Comparison of ENCODE assay signal across 1 cellular context in the genomic region with DNA sequence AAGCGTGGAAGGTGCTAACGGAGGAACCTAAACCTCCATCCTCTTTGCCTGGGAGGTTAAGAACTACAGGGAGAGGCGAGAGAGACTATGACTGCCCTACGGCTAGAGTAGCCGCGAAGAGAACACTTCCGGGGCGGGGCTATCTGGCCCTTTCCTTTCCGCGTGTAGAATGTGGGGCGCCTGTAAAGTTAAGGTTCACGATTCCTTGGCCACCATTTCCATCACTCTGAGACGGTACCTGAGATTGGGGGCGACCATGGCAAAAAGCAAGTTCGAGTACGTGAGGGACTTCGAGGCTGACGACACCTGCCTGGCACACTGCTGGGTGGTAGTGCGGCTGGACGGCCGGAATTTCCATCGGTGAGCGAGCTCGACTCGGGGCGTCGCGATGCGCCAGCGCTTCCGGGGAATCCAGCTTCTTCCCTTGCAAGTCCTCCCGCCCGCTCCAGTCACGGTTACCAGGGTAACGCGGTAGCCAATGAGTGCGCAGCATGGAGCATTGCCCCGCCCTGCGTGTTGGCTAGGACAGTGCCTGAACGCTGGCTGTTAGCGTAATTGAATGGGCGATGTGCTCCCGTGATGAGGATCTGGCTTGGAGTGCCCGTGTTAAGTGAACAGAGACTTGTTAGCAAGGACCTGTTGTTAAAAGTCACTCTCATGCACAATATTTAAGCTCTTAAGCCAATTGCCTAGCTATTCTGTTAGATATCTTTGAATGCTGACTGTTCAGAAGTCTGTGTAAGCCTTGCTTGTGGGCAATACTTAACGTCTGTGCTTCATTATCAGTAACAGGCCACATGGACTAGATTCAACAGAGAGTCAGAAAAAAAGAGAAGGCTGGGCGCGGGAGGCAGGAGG.
TF ChIP-seq lines count a peak whose summit lies in the region.

A gene (plus strand): TSS at position 149 of the 858 bp plus-strand sequence. CDS start 21 bp downstream, at position 170.

TF ChIP-seq in HepG2, 621 proteins besides CTCF, POLR2A, EP300 and RAD21 (continued from another document and continues in another):
- TF ChIP-seq, protein P1, sequence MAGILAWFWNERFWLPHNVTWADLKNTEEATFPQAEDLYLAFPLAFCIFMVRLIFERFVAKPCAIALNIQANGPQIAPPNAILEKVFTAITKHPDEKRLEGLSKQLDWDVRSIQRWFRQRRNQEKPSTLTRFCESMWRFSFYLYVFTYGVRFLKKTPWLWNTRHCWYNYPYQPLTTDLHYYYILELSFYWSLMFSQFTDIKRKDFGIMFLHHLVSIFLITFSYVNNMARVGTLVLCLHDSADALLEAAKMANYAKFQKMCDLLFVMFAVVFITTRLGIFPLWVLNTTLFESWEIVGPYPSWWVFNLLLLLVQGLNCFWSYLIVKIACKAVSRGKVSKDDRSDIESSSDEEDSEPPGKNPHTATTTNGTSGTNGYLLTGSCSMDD (CRISPR knock-in tag; IDR thresholded peaks at IDR 0.05): 0 out of 2 replicates have a peak, but pooled peaks have one; percentile 66
- TF ChIP-seq ZNF256 (CRISPR knock-in tag; conservative IDR thresholded peaks at IDR 0.05) (no peak), FOXJ3 (CRISPR knock-in tag; IDR thresholded peaks at IDR 0.05; ENCODE audit: borderline replicate concordance) (no peak; the same call in 1 of the 2 replicates), ZBTB7A (CRISPR knock-in tag; IDR thresholded peaks at IDR 0.05) (0 out of 2 replicates have a peak, but pooled peaks have one; percentile 46), ZNF629 (CRISPR knock-in tag; conservative IDR thresholded peaks at IDR 0.05) (no peak; the same call in 1 of the 2 replicates), KDM2A (CRISPR knock-in tag; IDR thresholded peaks at IDR 0.05; ENCODE audit: borderline replicate concordance, low read depth) (peak; percentile 88), HNRNPL (IDR thresholded peaks at IDR 0.05; ENCODE audit: low read depth, low read length) (0 out of 2 replicates have a peak, but pooled peaks have one; percentile 32), SP5 (CRISPR knock-in tag; IDR thresholded peaks at IDR 0.05; ENCODE audit: borderline replicate concordance, low read depth) (peak; percentile 53; the same call in 1 of the 2 replicates), REL (CRISPR knock-in tag; conservative IDR thresholded peaks at IDR 0.05) (0 out of 2 replicates have a peak, but pooled peaks have one; percentile 51), ESRRA (CRISPR knock-in tag; IDR thresholded peaks at IDR 0.05; ENCODE audit: low read depth) (no peak), MIXL1 (CRISPR knock-in tag; IDR thresholded peaks at IDR 0.05) (no peak), HOXA3 (CRISPR knock-in tag; IDR thresholded peaks at IDR 0.05) (peak; percentile 84), ZNF556 (CRISPR knock-in tag; IDR thresholded peaks at IDR 0.05; ENCODE audit: borderline replicate concordance) (peak; percentile 57; the same call in 1 of the 2 replicates), TBP (CRISPR knock-in tag; IDR thresholded peaks at IDR 0.05) (no peak), ZNF350 (CRISPR knock-in tag; IDR thresholded peaks at IDR 0.05; ENCODE audit: borderline replicate concordance, low read depth) (peak; percentile 95), SIX4 (CRISPR knock-in tag; IDR thresholded peaks at IDR 0.05) (no peak), ZNF709 (CRISPR knock-in tag; IDR thresholded peaks at IDR 0.05) (peak; percentile 88; the same call in 1 of the 2 replicates), ZNF674 (CRISPR knock-in tag; IDR thresholded peaks at IDR 0.05; ENCODE audit: low read depth) (no peak), ISL2 (CRISPR knock-in tag; IDR thresholded peaks at IDR 0.05) (peak; percentile 61; the same call in 1 of the 2 replicates)
- TF ChIP-seq, protein P2, sequence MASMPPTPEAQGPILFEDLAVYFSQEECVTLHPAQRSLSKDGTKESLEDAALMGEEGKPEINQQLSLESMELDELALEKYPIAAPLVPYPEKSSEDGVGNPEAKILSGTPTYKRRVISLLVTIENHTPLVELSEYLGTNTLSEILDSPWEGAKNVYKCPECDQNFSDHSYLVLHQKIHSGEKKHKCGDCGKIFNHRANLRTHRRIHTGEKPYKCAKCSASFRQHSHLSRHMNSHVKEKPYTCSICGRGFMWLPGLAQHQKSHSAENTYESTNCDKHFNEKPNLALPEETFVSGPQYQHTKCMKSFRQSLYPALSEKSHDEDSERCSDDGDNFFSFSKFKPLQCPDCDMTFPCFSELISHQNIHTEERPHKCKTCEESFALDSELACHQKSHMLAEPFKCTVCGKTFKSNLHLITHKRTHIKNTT (CRISPR knock-in tag; IDR thresholded peaks at IDR 0.05): no peak
- TF ChIP-seq, protein P3, sequence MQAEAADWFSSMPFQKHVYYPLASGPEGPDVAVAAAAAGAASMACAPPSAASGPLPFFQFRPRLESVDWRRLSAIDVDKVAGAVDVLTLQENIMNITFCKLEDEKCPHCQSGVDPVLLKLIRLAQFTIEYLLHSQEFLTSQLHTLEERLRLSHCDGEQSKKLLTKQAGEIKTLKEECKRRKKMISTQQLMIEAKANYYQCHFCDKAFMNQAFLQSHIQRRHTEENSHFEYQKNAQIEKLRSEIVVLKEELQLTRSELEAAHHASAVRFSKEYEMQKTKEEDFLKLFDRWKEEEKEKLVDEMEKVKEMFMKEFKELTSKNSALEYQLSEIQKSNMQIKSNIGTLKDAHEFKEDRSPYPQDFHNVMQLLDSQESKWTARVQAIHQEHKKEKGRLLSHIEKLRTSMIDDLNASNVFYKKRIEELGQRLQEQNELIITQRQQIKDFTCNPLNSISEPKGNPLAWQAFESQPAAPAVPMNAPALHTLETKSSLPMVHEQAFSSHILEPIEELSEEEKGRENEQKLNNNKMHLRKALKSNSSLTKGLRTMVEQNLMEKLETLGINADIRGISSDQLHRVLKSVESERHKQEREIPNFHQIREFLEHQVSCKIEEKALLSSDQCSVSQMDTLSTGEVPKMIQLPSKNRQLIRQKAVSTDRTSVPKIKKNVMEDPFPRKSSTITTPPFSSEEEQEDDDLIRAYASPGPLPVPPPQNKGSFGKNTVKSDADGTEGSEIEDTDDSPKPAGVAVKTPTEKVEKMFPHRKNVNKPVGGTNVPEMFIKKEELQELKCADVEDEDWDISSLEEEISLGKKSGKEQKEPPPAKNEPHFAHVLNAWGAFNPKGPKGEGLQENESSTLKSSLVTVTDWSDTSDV (CRISPR knock-in tag; IDR thresholded peaks at IDR 0.05): peak; percentile 93
- TF ChIP-seq, protein P4, sequence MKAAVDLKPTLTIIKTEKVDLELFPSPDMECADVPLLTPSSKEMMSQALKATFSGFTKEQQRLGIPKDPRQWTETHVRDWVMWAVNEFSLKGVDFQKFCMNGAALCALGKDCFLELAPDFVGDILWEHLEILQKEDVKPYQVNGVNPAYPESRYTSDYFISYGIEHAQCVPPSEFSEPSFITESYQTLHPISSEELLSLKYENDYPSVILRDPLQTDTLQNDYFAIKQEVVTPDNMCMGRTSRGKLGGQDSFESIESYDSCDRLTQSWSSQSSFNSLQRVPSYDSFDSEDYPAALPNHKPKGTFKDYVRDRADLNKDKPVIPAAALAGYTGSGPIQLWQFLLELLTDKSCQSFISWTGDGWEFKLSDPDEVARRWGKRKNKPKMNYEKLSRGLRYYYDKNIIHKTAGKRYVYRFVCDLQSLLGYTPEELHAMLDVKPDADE (CRISPR knock-in tag; IDR thresholded peaks at IDR 0.05): 0 out of 2 replicates have a peak, but pooled peaks have one; percentile 75
- TF ChIP-seq, protein P5, sequence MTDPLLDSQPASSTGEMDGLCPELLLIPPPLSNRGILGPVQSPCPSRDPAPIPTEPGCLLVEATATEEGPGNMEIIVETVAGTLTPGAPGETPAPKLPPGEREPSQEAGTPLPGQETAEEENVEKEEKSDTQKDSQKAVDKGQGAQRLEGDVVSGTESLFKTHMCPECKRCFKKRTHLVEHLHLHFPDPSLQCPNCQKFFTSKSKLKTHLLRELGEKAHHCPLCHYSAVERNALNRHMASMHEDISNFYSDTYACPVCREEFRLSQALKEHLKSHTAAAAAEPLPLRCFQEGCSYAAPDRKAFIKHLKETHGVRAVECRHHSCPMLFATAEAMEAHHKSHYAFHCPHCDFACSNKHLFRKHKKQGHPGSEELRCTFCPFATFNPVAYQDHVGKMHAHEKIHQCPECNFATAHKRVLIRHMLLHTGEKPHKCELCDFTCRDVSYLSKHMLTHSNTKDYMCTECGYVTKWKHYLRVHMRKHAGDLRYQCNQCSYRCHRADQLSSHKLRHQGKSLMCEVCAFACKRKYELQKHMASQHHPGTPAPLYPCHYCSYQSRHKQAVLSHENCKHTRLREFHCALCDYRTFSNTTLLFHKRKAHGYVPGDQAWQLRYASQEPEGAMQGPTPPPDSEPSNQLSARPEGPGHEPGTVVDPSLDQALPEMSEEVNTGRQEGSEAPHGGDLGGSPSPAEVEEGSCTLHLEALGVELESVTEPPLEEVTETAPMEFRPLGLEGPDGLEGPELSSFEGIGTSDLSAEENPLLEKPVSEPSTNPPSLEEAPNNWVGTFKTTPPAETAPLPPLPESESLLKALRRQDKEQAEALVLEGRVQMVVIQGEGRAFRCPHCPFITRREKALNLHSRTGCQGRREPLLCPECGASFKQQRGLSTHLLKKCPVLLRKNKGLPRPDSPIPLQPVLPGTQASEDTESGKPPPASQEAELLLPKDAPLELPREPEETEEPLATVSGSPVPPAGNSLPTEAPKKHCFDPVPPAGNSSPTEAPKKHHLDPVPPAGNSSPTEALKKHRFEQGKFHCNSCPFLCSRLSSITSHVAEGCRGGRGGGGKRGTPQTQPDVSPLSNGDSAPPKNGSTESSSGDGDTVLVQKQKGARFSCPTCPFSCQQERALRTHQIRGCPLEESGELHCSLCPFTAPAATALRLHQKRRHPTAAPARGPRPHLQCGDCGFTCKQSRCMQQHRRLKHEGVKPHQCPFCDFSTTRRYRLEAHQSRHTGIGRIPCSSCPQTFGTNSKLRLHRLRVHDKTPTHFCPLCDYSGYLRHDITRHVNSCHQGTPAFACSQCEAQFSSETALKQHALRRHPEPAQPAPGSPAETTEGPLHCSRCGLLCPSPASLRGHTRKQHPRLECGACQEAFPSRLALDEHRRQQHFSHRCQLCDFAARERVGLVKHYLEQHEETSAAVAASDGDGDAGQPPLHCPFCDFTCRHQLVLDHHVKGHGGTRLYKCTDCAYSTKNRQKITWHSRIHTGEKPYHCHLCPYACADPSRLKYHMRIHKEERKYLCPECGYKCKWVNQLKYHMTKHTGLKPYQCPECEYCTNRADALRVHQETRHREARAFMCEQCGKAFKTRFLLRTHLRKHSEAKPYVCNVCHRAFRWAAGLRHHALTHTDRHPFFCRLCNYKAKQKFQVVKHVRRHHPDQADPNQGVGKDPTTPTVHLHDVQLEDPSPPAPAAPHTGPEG (CRISPR knock-in tag; IDR thresholded peaks at IDR 0.05): peak; percentile 44; the same call in 1 of the 2 replicates
- TF ChIP-seq, protein P6, sequence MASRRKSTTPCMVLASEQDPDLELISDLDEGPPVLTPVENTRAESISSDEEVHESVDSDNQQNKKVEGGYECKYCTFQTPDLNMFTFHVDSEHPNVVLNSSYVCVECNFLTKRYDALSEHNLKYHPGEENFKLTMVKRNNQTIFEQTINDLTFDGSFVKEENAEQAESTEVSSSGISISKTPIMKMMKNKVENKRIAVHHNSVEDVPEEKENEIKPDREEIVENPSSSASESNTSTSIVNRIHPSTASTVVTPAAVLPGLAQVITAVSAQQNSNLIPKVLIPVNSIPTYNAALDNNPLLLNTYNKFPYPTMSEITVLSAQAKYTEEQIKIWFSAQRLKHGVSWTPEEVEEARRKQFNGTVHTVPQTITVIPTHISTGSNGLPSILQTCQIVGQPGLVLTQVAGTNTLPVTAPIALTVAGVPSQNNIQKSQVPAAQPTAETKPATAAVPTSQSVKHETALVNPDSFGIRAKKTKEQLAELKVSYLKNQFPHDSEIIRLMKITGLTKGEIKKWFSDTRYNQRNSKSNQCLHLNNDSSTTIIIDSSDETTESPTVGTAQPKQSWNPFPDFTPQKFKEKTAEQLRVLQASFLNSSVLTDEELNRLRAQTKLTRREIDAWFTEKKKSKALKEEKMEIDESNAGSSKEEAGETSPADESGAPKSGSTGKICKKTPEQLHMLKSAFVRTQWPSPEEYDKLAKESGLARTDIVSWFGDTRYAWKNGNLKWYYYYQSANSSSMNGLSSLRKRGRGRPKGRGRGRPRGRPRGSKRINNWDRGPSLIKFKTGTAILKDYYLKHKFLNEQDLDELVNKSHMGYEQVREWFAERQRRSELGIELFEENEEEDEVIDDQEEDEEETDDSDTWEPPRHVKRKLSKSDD (CRISPR knock-in tag; IDR thresholded peaks at IDR 0.05; ENCODE audit: low read depth): peak; percentile 74; the same call in 1 of the 2 replicates
- TF ChIP-seq, protein P7, sequence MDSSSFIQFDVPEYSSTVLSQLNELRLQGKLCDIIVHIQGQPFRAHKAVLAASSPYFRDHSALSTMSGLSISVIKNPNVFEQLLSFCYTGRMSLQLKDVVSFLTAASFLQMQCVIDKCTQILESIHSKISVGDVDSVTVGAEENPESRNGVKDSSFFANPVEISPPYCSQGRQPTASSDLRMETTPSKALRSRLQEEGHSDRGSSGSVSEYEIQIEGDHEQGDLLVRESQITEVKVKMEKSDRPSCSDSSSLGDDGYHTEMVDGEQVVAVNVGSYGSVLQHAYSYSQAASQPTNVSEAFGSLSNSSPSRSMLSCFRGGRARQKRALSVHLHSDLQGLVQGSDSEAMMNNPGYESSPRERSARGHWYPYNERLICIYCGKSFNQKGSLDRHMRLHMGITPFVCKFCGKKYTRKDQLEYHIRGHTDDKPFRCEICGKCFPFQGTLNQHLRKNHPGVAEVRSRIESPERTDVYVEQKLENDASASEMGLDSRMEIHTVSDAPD (CRISPR knock-in tag; IDR thresholded peaks at IDR 0.05): peak; percentile 73; the same call in 1 of the 2 replicates
- TF ChIP-seq, protein P8, sequence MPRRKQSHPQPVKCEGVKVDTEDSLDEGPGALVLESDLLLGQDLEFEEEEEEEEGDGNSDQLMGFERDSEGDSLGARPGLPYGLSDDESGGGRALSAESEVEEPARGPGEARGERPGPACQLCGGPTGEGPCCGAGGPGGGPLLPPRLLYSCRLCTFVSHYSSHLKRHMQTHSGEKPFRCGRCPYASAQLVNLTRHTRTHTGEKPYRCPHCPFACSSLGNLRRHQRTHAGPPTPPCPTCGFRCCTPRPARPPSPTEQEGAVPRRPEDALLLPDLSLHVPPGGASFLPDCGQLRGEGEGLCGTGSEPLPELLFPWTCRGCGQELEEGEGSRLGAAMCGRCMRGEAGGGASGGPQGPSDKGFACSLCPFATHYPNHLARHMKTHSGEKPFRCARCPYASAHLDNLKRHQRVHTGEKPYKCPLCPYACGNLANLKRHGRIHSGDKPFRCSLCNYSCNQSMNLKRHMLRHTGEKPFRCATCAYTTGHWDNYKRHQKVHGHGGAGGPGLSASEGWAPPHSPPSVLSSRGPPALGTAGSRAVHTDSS (CRISPR knock-in tag; conservative IDR thresholded peaks at IDR 0.05): no peak
- TF ChIP-seq, protein P9, sequence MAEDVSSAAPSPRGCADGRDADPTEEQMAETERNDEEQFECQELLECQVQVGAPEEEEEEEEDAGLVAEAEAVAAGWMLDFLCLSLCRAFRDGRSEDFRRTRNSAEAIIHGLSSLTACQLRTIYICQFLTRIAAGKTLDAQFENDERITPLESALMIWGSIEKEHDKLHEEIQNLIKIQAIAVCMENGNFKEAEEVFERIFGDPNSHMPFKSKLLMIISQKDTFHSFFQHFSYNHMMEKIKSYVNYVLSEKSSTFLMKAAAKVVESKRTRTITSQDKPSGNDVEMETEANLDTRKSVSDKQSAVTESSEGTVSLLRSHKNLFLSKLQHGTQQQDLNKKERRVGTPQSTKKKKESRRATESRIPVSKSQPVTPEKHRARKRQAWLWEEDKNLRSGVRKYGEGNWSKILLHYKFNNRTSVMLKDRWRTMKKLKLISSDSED (CRISPR knock-in tag; IDR thresholded peaks at IDR 0.05): no peak
- TF ChIP-seq, protein P10, sequence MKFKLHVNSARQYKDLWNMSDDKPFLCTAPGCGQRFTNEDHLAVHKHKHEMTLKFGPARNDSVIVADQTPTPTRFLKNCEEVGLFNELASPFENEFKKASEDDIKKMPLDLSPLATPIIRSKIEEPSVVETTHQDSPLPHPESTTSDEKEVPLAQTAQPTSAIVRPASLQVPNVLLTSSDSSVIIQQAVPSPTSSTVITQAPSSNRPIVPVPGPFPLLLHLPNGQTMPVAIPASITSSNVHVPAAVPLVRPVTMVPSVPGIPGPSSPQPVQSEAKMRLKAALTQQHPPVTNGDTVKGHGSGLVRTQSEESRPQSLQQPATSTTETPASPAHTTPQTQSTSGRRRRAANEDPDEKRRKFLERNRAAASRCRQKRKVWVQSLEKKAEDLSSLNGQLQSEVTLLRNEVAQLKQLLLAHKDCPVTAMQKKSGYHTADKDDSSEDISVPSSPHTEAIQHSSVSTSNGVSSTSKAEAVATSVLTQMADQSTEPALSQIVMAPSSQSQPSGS (CRISPR knock-in tag; IDR thresholded peaks at IDR 0.05): 0 out of 2 replicates have a peak, but pooled peaks have one; percentile 11
